ENCODE assay signal across 11 cellular contexts in the genomic region with DNA sequence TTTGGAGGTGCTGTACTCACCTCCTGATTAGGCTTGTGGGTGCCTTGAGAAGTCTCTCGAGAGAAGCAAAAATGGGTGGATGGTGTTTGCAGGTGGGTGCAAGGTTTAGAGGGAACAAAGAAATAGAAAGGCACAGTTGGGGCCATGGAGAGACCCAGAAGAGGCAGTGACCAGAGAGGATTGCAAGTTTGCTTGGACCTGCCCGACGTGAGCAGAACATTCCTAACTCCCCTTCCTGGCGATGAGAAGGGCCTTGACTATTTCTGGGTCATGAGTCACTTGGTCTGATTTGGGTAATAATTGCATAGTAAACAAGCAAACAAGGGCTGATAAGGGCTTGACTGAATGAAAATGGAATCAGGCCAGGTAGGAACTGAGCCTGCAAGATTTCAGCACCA. TPM values are rescaled to one million over a fixed set of nuclear protein-coding genes. Genes with fewer than 3 reads are reported as not detected.
DNase-seq lines count a peak whose midpoint lies in the region; ATAC-seq, FAIRE-seq and TF ChIP-seq lines count a peak whose summit lies in the region.
"Had no signal": no experiment of that assay in that cellular context is flagged by ENCODE, and none has a peak within 500 bp of the region (broad histone marks: within the 10 kb centered on the region; RNA-seq: fewer than 3 reads in every experiment).

No MANE protein-coding gene starts in this region.

- H4K20me1 ChIP-seq in endothelial cell of umbilical vein (replicated peaks; ENCODE audit: control insufficient read depth, extremely low read depth, insufficient read depth, low read length) = no peaks in the 10 kb centered on the region

- DNase-seq in ELR (ENCODE audit: low read depth) (peak; percentile 51), NCI-H226 (peak; percentile 55), endothelial cell of umbilical vein (ENCODE audit: low read depth, low spot score) (no peak), pancreas (peak in 3 of 6 donors; percentile 61 to 74 (median 65)), T1000 (lab: John Stamatoyannopoulos, UW) (no peak)
- no peak for DNase-seq in stimulated activated CD4-positive, alpha-beta T cell treated with anti-CD3 and anti-CD28 coated beads, Interleukin-4, amount 100 ng/mL, for 24 hours
- DNase-seq in activated T-cell treated with anti-CD3 and anti-CD28 coated beads, Interleukin-2, amount 50 U/mL, for 24 hours = no peak
- DNase-seq: activated naive CD4-positive, alpha-beta T cell treated with Interleukin-2 at 50 U/mL for 16 hours; T-helper 9 cell had no signal

- H3K4me1 ChIP-seq in endothelial cell of umbilical vein (ENCODE audit: control insufficient read depth, extremely low read depth, insufficient read depth, low read length) = peaks cover 8% of the 10 kb centered on the region
- peaks cover 16 to 32% (median 26%) of the 10 kb centered on the region in 3 donors for H3K4me1 ChIP-seq in pancreas
- H3K4me1 ChIP-seq: neural progenitor cell had no signal

- WGBS in pancreas, 2 donors = 14 to 25% methylated on average over 4 of the region's 4 CpGs

- no peak overlapping the region for H3K27ac Mint-ChIP-seq in activated T-cell treated with anti-CD3 and anti-CD28 coated beads, Interleukin-2, amount 50 U/mL, for 24 hours
- H3K27ac Mint-ChIP-seq: neural progenitor cell had no signal

- TF ChIP-seq CTCF in endothelial cell of umbilical vein (IDR thresholded peaks at IDR 0.05; ENCODE audit: extremely low read depth in 1 of 2, insufficient read depth in 1 of 2, low read depth in 1 of 2, low read length in 2 of 2) (no peak), pancreas (IDR thresholded peaks at IDR 0.05) (no peak)

- H3K4me2 ChIP-seq in endothelial cell of umbilical vein (ENCODE audit: insufficient read depth, low read length) = peak overlapping the region; percentile 11
- H3K4me2 ChIP-seq: neural progenitor cell had no signal

- dilution Hi-C loops in endothelial cell of umbilical vein (cut with MboI; ENCODE audit: extremely low pct_ligation_motif_present, low sequenced_read_pairs) = no loop called here

- CTCF ChIA-PET in endothelial cell of umbilical vein (lab: Charles Lee) = no interaction called here

- H3K36me3 Mint-ChIP-seq in activated T-cell treated with anti-CD3 and anti-CD28 coated beads, Interleukin-2, amount 50 U/mL, for 24 hours (ENCODE audit: low read depth) = no peaks in the 10 kb centered on the region
- H3K36me3 Mint-ChIP-seq: neural progenitor cell had no signal

- H3K79me2 ChIP-seq in endothelial cell of umbilical vein (ENCODE audit: control insufficient read depth, insufficient read depth, low read length) = no peaks in the 10 kb centered on the region

- H3K9me3 ChIP-seq in endothelial cell of umbilical vein (replicated peaks; ENCODE audit: control insufficient read depth, insufficient read depth, low read length) = no peaks in the 10 kb centered on the region
- H3K9me3 ChIP-seq in pancreas = no peaks in the 10 kb centered on the region

- H3K4me3 ChIP-seq in endothelial cell of umbilical vein (replicated peaks in 1 of 3; ENCODE audit: insufficient read depth in 1 of 3, low read depth in 1 of 3, low read length in 3 of 3) (no peak overlapping the region), pancreas (no peak overlapping the region)
- H3K4me3 ChIP-seq: neural progenitor cell had no signal

- intact Hi-C loops in endothelial cell of umbilical vein (cut with micrococcal nuclease) (no loop called here), pancreas (cut with DNase I) (no loop called here)

- H3K4me3 Mint-ChIP-seq in activated T-cell treated with anti-CD3 and anti-CD28 coated beads, Interleukin-2, amount 50 U/mL, for 24 hours = no peak overlapping the region
- H3K4me3 Mint-ChIP-seq: neural progenitor cell had no signal

- H3K9ac ChIP-seq in endothelial cell of umbilical vein (replicated peaks; ENCODE audit: extremely low read depth, insufficient read depth, low read length) = no peak overlapping the region
- H3K9ac ChIP-seq: neural progenitor cell had no signal

- POLR2A ChIA-PET in endothelial cell of umbilical vein (lab: Charles Lee) = no interaction called here

- no peak overlapping the region for H2AFZ ChIP-seq in endothelial cell of umbilical vein (ENCODE audit: low read depth, low read length)
- H2AFZ ChIP-seq: neural progenitor cell had no signal

- no peaks in the 10 kb centered on the region for H3K9me1 ChIP-seq in endothelial cell of umbilical vein (replicated peaks; ENCODE audit: control insufficient read depth, extremely low read depth, insufficient read depth, low read length)

- peaks cover 0 to 2% of the 10 kb centered on the region in 2 experiments for H3K27me3 ChIP-seq in endothelial cell of umbilical vein (ENCODE audit: control insufficient read depth in 2 of 2, insufficient read depth in 2 of 2, low read length in 2 of 2)
- H3K27me3 ChIP-seq in pancreas = no peaks in the 10 kb centered on the region

- H3K4me1 Mint-ChIP-seq in activated T-cell treated with anti-CD3 and anti-CD28 coated beads, Interleukin-2, amount 50 U/mL, for 24 hours (ENCODE audit: low read depth) = peaks cover 8% of the 10 kb centered on the region

- no peaks in the 10 kb centered on the region for H3K9me3 Mint-ChIP-seq in activated T-cell treated with anti-CD3 and anti-CD28 coated beads, Interleukin-2, amount 50 U/mL, for 24 hours
- H3K9me3 Mint-ChIP-seq: neural progenitor cell had no signal

- no peaks in the 10 kb centered on the region for H3K36me3 ChIP-seq in endothelial cell of umbilical vein (ENCODE audit: control insufficient read depth in 2 of 2, extremely low read depth in 1 of 2, insufficient read depth in 2 of 2, low read length in 2 of 2)
- H3K36me3 ChIP-seq in pancreas = no peaks in the 10 kb centered on the region
- H3K36me3 ChIP-seq: neural progenitor cell had no signal

- TF ChIP-seq POLR2A in endothelial cell of umbilical vein (IDR thresholded peaks at IDR 0.05; ENCODE audit: low read depth, low read length) = no peak

- FAIRE-seq in endothelial cell of umbilical vein (lab: Jason Lieb, UNC) (peak; percentile 58), pancreas (lab: Jason Lieb, UNC) (no peak)

- no TSS peak for BruUV-seq in endothelial cell of umbilical vein (replicated peaks; lab: Mats Ljungman, UMichigan)

- H3K27me3 Mint-ChIP-seq in activated T-cell treated with anti-CD3 and anti-CD28 coated beads, Interleukin-2, amount 50 U/mL, for 24 hours = peaks cover 2% of the 10 kb centered on the region

- ATAC-seq in pancreas (peak; percentile 90 to 93 (median 92)), GM21737 (IDR thresholded peaks at IDR 0.05; ENCODE audit: unreplicated experiment) (no peak)

- no peak overlapping the region for H3K27ac ChIP-seq in endothelial cell of umbilical vein (ENCODE audit: insufficient read depth, low read depth, low read length)
- peak overlapping the region; percentile 47 to 83 (median 74) for H3K27ac ChIP-seq in pancreas
- H3K27ac ChIP-seq: neural progenitor cell had no signal

TF ChIP-seq in endothelial cell of umbilical vein, 7 proteins besides CTCF, POLR2A, EP300 and RAD21:
- TF ChIP-seq, protein P1, sequence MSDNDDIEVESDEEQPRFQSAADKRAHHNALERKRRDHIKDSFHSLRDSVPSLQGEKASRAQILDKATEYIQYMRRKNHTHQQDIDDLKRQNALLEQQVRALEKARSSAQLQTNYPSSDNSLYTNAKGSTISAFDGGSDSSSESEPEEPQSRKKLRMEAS (IDR thresholded peaks at IDR 0.05; ENCODE audit: insufficient read depth, insufficient read length) = no peak
- no peak for TF ChIP-seq EZH2 (IDR thresholded peaks at IDR 0.05; ENCODE audit: borderline replicate concordance, low read depth, low read length, severe bottlenecking)
- TF ChIP-seq JUN (IDR thresholded peaks at IDR 0.05; ENCODE audit: borderline replicate concordance, insufficient read depth, insufficient read length, low read depth) = peak; percentile 33

RNA-seq across cellular contexts. Expression of a gene that starts 7.0 kb away (rescaled TPM):
- total RNA-seq in endothelial cell of umbilical vein = 1.8 and 7.0 TPM in 2 replicates
- polyA plus RNA-seq in endothelial cell of umbilical vein = 7.4 and 9.0 TPM in 2 replicates
- polyA plus RNA-seq in endothelial cell of umbilical vein (2011; cell fraction: cytosol; rRNA removed) = 8.3 and 9.6 TPM in 2 replicates
- polyA plus RNA-seq in endothelial cell of umbilical vein (2011; cell fraction: nucleus; rRNA removed) = 6.2 and 9.4 TPM in 2 replicates
- 19.7 and 31.0 TPM in 2 replicates for polyA plus RNA-seq in endothelial cell of umbilical vein (2012)
- polyA minus RNA-seq in endothelial cell of umbilical vein = 10.0 and 13.9 TPM in 2 replicates
- polyA minus RNA-seq in endothelial cell of umbilical vein (2011; cell fraction: cytosol; rRNA and poly(A)+ RNA removed) = not detected
- 2.4 and 2.6 TPM in 2 replicates for polyA minus RNA-seq in endothelial cell of umbilical vein (2011; cell fraction: nucleus; rRNA and poly(A)+ RNA removed)
- total RNA-seq in pancreas = 100 to 1,000 TPM in 2 of 6 donors, 10 to 100 TPM in 4; 24.3 to 109 (median 57.0) TPM
- polyA plus RNA-seq in pancreas = 100 to 1,000 TPM in 1 of 2 donors, 10 to 100 TPM in 1; 88.5 to 196 TPM

Comparison
In these comparisons a context has a peak if more than half of its experiments do, and no peak if none do; other contexts are left out.
1. DNase-seq: peak in ELR (single experiment) and NCI-H226 (single experiment); none in endothelial cell of umbilical vein (single experiment), stimulated activated CD4-positive, alpha-beta T cell treated with anti-CD3 and anti-CD28 coated beads, Interleukin-4, amount 100 ng/mL, for 24 hours (single experiment), activated T-cell treated with anti-CD3 and anti-CD28 coated beads, Interleukin-2, amount 50 U/mL, for 24 hours (single experiment) and T1000 (single experiment).